ENCODE assay signal across 27 cellular contexts in genomic region chr2:37639631-37640030, GRCh38. TPM values are rescaled to one million over a fixed set of nuclear protein-coding genes. Genes with fewer than 3 reads are reported as not detected.
DNase-seq lines count a peak whose midpoint lies in the region; ATAC-seq and TF ChIP-seq lines count a peak whose summit lies in the region.
"Had no signal": no experiment of that assay in that cellular context is flagged by ENCODE, and none has a peak within 500 bp of the region (broad histone marks: within the 10 kb centered on the region; RNA-seq: fewer than 3 reads in every experiment).

No MANE protein-coding gene starts in this region.

- no peaks in the 10 kb centered on the region for H3K27me3 ChIP-seq in heart left ventricle
- H3K27me3 ChIP-seq: cardiac muscle cell had no signal

- no peak for ATAC-seq in activated naive CD8-positive, alpha-beta T cell treated with anti-CD3 and anti-CD28 coated beads, Interleukin-2, amount 50 U/mL, for 24 hours
- ATAC-seq in memory B cell (ENCODE audit: low read depth) (no peak), heart left ventricle (no peak)
- no peak for ATAC-seq in activated CD4-positive, CD25-positive, alpha-beta regulatory T cell treated with anti-CD3 and anti-CD28 coated beads, Interleukin-2, amount 50 U/mL, for 24 hours
- ATAC-seq: activated CD8-positive, alpha-beta T cell treated with anti-CD3 and anti-CD28 coated beads for 36 hours had no signal

- H3K4me3 Mint-ChIP-seq in activated naive CD8-positive, alpha-beta T cell, result no peak overlapping the region
- H3K4me3 Mint-ChIP-seq in activated naive CD8-positive, alpha-beta T cell treated with anti-CD3 and anti-CD28 coated beads, Interleukin-2, amount 50 U/mL, for 24 hours, result no peak overlapping the region
- no peak overlapping the region for H3K4me3 Mint-ChIP-seq in memory B cell
- H3K4me3 Mint-ChIP-seq: activated CD8-positive, alpha-beta T cell treated with anti-CD3 and anti-CD28 coated beads for 36 hours; type B pancreatic cell had no signal

- H3K9me3 Mint-ChIP-seq in activated naive CD8-positive, alpha-beta T cell (ENCODE audit: low read depth), result no peaks in the 10 kb centered on the region
- no peaks in the 10 kb centered on the region for H3K9me3 Mint-ChIP-seq in activated naive CD8-positive, alpha-beta T cell treated with anti-CD3 and anti-CD28 coated beads, Interleukin-2, amount 50 U/mL, for 24 hours
- no peaks in the 10 kb centered on the region for H3K9me3 Mint-ChIP-seq in memory B cell
- H3K9me3 Mint-ChIP-seq: type B pancreatic cell had no signal

- intact Hi-C loops in heart left ventricle (cut with DNase I), result no loop called here

- H3K36me3 Mint-ChIP-seq in activated naive CD8-positive, alpha-beta T cell, result peaks cover 28% of the 10 kb centered on the region
- H3K36me3 Mint-ChIP-seq in activated naive CD8-positive, alpha-beta T cell treated with anti-CD3 and anti-CD28 coated beads, Interleukin-2, amount 50 U/mL, for 24 hours (ENCODE audit: low read depth), result peaks cover 40% of the 10 kb centered on the region
- peaks cover 20% of the 10 kb centered on the region for H3K36me3 Mint-ChIP-seq in memory B cell

- H3K27ac ChIP-seq in heart left ventricle, result peak overlapping the region in 1 of 12 donors; percentile 1
- H3K27ac ChIP-seq: cardiac muscle cell had no signal

- H3K36me3 ChIP-seq in heart left ventricle, result peaks cover 0 to 37% (median 17%) of the 10 kb centered on the region in 9 donors

- no peaks in the 10 kb centered on the region for H3K9me3 ChIP-seq in heart left ventricle

- H3K27ac Mint-ChIP-seq in activated naive CD8-positive, alpha-beta T cell, result peak overlapping the region; percentile 22
- H3K27ac Mint-ChIP-seq in activated naive CD8-positive, alpha-beta T cell treated with anti-CD3 and anti-CD28 coated beads, Interleukin-2, amount 50 U/mL, for 24 hours, result no peak overlapping the region
- peak overlapping the region; percentile 67 for H3K27ac Mint-ChIP-seq in memory B cell
- H3K27ac Mint-ChIP-seq: activated CD8-positive, alpha-beta T cell treated with anti-CD3 and anti-CD28 coated beads for 36 hours; type B pancreatic cell had no signal

- peaks cover 0 to 74% (median 33%) of the 10 kb centered on the region in 12 donors for H3K4me1 ChIP-seq in heart left ventricle

- TF ChIP-seq POLR2A in heart left ventricle (IDR thresholded peaks at IDR 0.05), result no peak

- no peak for TF ChIP-seq CTCF in heart left ventricle (IDR thresholded peaks at IDR 0.05)

- H3K27me3 Mint-ChIP-seq in activated naive CD8-positive, alpha-beta T cell, result no peaks in the 10 kb centered on the region
- H3K27me3 Mint-ChIP-seq in activated naive CD8-positive, alpha-beta T cell treated with anti-CD3 and anti-CD28 coated beads, Interleukin-2, amount 50 U/mL, for 24 hours, result no peaks in the 10 kb centered on the region
- no peaks in the 10 kb centered on the region for H3K27me3 Mint-ChIP-seq in memory B cell
- H3K27me3 Mint-ChIP-seq: activated CD8-positive, alpha-beta T cell treated with anti-CD3 and anti-CD28 coated beads for 36 hours had no signal

- H3K4me3 ChIP-seq in heart left ventricle, result no peak overlapping the region
- H3K4me3 ChIP-seq: cardiac muscle cell had no signal

- H3K4me1 Mint-ChIP-seq in activated naive CD8-positive, alpha-beta T cell (ENCODE audit: low read depth), result peaks cover 86% of the 10 kb centered on the region
- H3K4me1 Mint-ChIP-seq in activated naive CD8-positive, alpha-beta T cell treated with anti-CD3 and anti-CD28 coated beads, Interleukin-2, amount 50 U/mL, for 24 hours, result peaks cover 74% of the 10 kb centered on the region
- H3K4me1 Mint-ChIP-seq in memory B cell, result peaks cover 54% of the 10 kb centered on the region

- WGBS in heart left ventricle, 4 donors, result 89 to 96% (median 92%) methylated on average over 3 of the region's 3 CpGs

- DNase-seq in activated naive CD8-positive, alpha-beta T cell treated with anti-CD3 and anti-CD28 coated beads, Interleukin-2, amount 50 U/mL, for 24 hours, result no peak
- peak; percentile 50 for DNase-seq in RPMI7951 (ENCODE audit: low read depth)
- DNase-seq in memory B cell (ENCODE audit: low spot score in 2 of 2), result no peak
- no peak for DNase-seq in heart left ventricle
- DNase-seq in inferior parietal cortex (ENCODE audit: extremely low spot score), result no peak
- DNase-seq in NCI-H1092 treated with DMSO at 0.1 percent for 48 hours (lab: John Stamatoyannopoulos, UW), result no peak
- DNase-seq: activated CD4-positive, alpha-beta T cell treated with anti-CD3 and anti-CD28 coated beads for 1 hour; activated CD8-positive, alpha-beta memory T cell treated with anti-CD3 and anti-CD28 coated beads, Interleukin-2, amount 50 U/mL, for 48 hours; activated CD8-positive, alpha-beta T cell treated with anti-CD3 and anti-CD28 coated beads for 36 hours; activated effector memory CD4-positive, alpha-beta T cell treated with Interleukin-2 at 50 U/mL for 16 hours; DMS153; effector CD4-positive, alpha-beta T cell; glutamatergic neuron; GOT3; KBM-7; kidney; NCI-H1105; NCI-H187 treated with DMSO at 0.1 percent for 48 hours; NCI-H524 treated with DMSO at 0.1 percent for 48 hours; nucleus accumbens; OCI-M1; stimulated activated CD4-positive, alpha-beta T cell treated with anti-CD3 and anti-CD28 coated beads, Interleukin-4, amount 100 ng/mL, for 4 hours; substantia nigra had no signal

RNA-seq across cellular contexts. Expression of gene CDC42EP3, which starts 31.8 kb away (rescaled TPM):
- 40.9 and 52.5 TPM in 2 replicates for total RNA-seq in RPMI7951 (2014; rRNA removed; shearing (Covaris generic))
- 100 to 1,000 TPM in 6 of 9 donors, 10 to 100 TPM in 3; 84.5 to 189 (median 124) TPM for total RNA-seq in heart left ventricle
- 10 to 100 TPM; 32.5 to 52.8 TPM for polyA plus RNA-seq in heart left ventricle
